ENCODE assay signal across 9 cellular contexts in the genomic region with DNA sequence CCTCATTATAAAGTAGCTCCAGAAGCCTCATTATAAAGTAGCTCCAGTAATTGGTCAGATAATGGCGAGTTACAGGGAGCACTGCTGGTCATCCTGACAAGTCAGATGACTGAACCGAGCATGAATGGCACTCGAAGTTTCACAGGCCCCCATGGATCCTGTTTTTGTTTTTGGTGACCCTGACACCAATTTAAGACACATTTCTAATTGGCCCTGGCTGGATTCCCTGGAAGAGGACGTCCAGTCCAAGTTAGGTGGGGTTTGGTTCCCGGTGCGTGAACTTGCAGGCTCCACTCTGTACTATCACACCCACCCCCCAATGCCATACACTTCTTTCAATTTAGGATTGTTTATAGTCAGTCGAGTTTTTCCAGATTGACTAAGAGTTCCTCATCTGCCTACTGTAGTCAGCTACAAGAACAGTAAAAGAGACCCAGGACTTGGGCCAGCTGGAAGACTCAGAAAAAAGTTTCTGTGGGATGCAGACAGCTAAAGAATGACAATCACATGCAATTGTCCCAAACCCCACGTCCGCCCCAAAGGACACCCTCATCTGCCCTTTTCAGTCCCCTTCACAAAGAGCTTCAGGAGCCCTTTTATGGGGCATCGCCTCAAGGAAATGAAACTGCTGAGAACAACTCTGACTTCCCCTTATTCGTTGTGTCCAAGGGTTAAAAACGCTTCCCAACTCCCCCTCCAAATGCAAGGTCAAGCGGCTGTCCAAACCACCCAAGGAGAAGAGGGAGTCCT. TPM values are rescaled to one million over a fixed set of nuclear protein-coding genes. Genes with fewer than 3 reads are reported as not detected.
DNase-seq lines count a peak whose midpoint lies in the region; ATAC-seq, FAIRE-seq and TF ChIP-seq lines count a peak whose summit lies in the region.
"Had no signal": no experiment of that assay in that cellular context is flagged by ENCODE, and none has a peak within 500 bp of the region (broad histone marks: within the 10 kb centered on the region; RNA-seq: fewer than 3 reads in every experiment).

No MANE protein-coding gene starts in this region.

- H3K27me3 ChIP-seq in HUES48 (ENCODE audit: control insufficient read depth, insufficient read depth, low read length) (no peaks in the 10 kb centered on the region; the same call in 1 of the 2 replicates), small intestine (ENCODE audit: control insufficient read depth in 2 of 2, insufficient read depth in 2 of 2, low read length in 2 of 2) (no peaks in the 10 kb centered on the region)

- no peaks in the 10 kb centered on the region for H3K9me3 ChIP-seq in HUES48 (ENCODE audit: control insufficient read depth, insufficient read depth, low read length)
- H3K9me3 ChIP-seq in small intestine (ENCODE audit: control insufficient read depth, low read depth) = no peaks in the 10 kb centered on the region

- H3K4me1 Mint-ChIP-seq in activated CD4-positive, alpha-beta memory T cell treated with anti-CD3 and anti-CD28 coated beads for 36 hours (ENCODE audit: low read depth) = peaks cover 62% of the 10 kb centered on the region

- H3K27ac ChIP-seq in HUES48 (ENCODE audit: low read depth, low read length) = peak overlapping the region; percentile 97
- H3K27ac ChIP-seq in small intestine (ENCODE audit: low read depth in 1 of 2, low read length in 1 of 2) = peak overlapping the region; percentile 95 to 97

- in situ Hi-C loops in GM13977 (cut with MboI; ENCODE audit: low pct_unique_long_range_greater_than_20kb, low sequenced_read_pairs, unreplicated experiment) = loop anchor here (25.0 kb wide), 2 partner anchors 303 to 478 kb away; no protein-coding TSS in a partner anchor

- H3K36me3 Mint-ChIP-seq in activated CD4-positive, alpha-beta memory T cell treated with anti-CD3 and anti-CD28 coated beads for 36 hours = peaks cover 18% of the 10 kb centered on the region

- no peak for TF ChIP-seq CTCF in GM13977 (IDR thresholded peaks at IDR 0.05; ENCODE audit: extremely low read depth, insufficient read depth, missing control alignments)

- H3K4me3 ChIP-seq in HUES48 (ENCODE audit: low read depth, low read length) (peak overlapping the region; percentile 78), small intestine (ENCODE audit: low read depth in 1 of 2, low read length in 2 of 2) (peak overlapping the region; percentile 27 to 70)

- peaks cover 27% of the 10 kb centered on the region for H3K36me3 ChIP-seq in HUES48 (ENCODE audit: control insufficient read depth, insufficient read depth, low read length)
- no peaks in the 10 kb centered on the region for H3K36me3 ChIP-seq in small intestine (ENCODE audit: control insufficient read depth in 2 of 2, insufficient read depth in 2 of 2, low read length in 2 of 2)

- CTCF ChIA-PET in activated CD4-positive, alpha-beta memory T cell treated with anti-CD3 and anti-CD28 coated beads for 36 hours (lab: Charles Lee) = interaction anchor here (0.6 to 2.8 kb wide), 7 partner anchors 11 to 245 kb away, joined by 3 to 25 read pairs (median 5); no protein-coding TSS in a partner anchor

- peak overlapping the region; percentile 86 for H3K27ac Mint-ChIP-seq in activated CD4-positive, alpha-beta memory T cell treated with anti-CD3 and anti-CD28 coated beads for 36 hours

- intact Hi-C loops in activated CD4-positive, alpha-beta memory T cell treated with anti-CD3 and anti-CD28 coated beads for 36 hours (cut with micrococcal nuclease) = loop anchor here (5.0 to 10.0 kb wide), 2 partner anchors 318 to 491 kb away; no protein-coding TSS in a partner anchor

- DNase-seq in activated CD4-positive, alpha-beta memory T cell treated with anti-CD3 and anti-CD28 coated beads for 36 hours = no peak
- DNase-seq in hippocampal formation (lab: John Stamatoyannopoulos, UW) = peak; percentile 32 to 36
- peak; percentile 27 for DNase-seq in small intestine
- DNase-seq in GM13977 (ENCODE audit: low spot score) = no peak
- no peak for DNase-seq in iPS-NIHi11 (ENCODE audit: low spot score)

- POLR2A ChIA-PET in activated CD4-positive, alpha-beta memory T cell treated with anti-CD3 and anti-CD28 coated beads for 36 hours (lab: Charles Lee) = interaction anchor here (1.6 to 4.7 kb wide), 4 partner anchors 11 to 167 kb away, joined by 5 to 26 read pairs (median 8); no protein-coding TSS in a partner anchor

- H3K9me3 Mint-ChIP-seq in activated CD4-positive, alpha-beta memory T cell treated with anti-CD3 and anti-CD28 coated beads for 36 hours = no peaks in the 10 kb centered on the region

- no peaks in the 10 kb centered on the region for H3K27me3 Mint-ChIP-seq in activated CD4-positive, alpha-beta memory T cell treated with anti-CD3 and anti-CD28 coated beads for 36 hours

- peak overlapping the region; percentile 95 for H3K4me3 Mint-ChIP-seq in activated CD4-positive, alpha-beta memory T cell treated with anti-CD3 and anti-CD28 coated beads for 36 hours

- 7 to 20% (median 18%) methylated on average over 13 of the region's 13 CpGs for WGBS in small intestine, 3 donors

- no peak for ATAC-seq in GM19452 (IDR thresholded peaks at IDR 0.05; ENCODE audit: unreplicated experiment)
- ATAC-seq in GM18907 (IDR thresholded peaks at IDR 0.05; ENCODE audit: unreplicated experiment) = no peak

- no peak overlapping the region for H3K9ac ChIP-seq in HUES48 (ENCODE audit: low read depth, low read length)

- FAIRE-seq in small intestine (lab: Jason Lieb, UNC) = no peak

- H3K4me1 ChIP-seq in HUES48 (ENCODE audit: control insufficient read depth, insufficient read depth, low read length) (peaks cover 21% of the 10 kb centered on the region), small intestine (ENCODE audit: control insufficient read depth in 2 of 2, insufficient read depth in 1 of 2, low read depth in 1 of 2, low read length in 1 of 2) (peaks cover 2 to 4% of the 10 kb centered on the region in 2 donors)

RNA-seq across cellular contexts. Expression of a gene that starts 2.7 kb away (rescaled TPM):
- total RNA-seq in activated CD4-positive, alpha-beta memory T cell treated with anti-CD3 and anti-CD28 coated beads for 36 hours = 10 to 100 TPM; 57.6 to 58.8 TPM
- 10 to 100 TPM; 56.0 to 87.0 (median 71.1) TPM for polyA plus RNA-seq in small intestine

RNA-seq across cellular contexts. Expression of a gene that starts 28.5 kb away (rescaled TPM):
- total RNA-seq in activated CD4-positive, alpha-beta memory T cell treated with anti-CD3 and anti-CD28 coated beads for 36 hours = not detected
- not detected for polyA plus RNA-seq in small intestine
- total RNA-seq: NCI-H460 had no signal

Comparison
In these comparisons a context has a peak if more than half of its experiments do, and no peak if none do; other contexts are left out.
1. DNase-seq: peak in hippocampal formation (2 of 2) and small intestine (single experiment); none in activated CD4-positive, alpha-beta memory T cell treated with anti-CD3 and anti-CD28 coated beads for 36 hours (single experiment), GM13977 (single experiment) and iPS-NIHi11 (single experiment).